1 cellular context compared by ENCODE assay signal in the genomic region with DNA sequence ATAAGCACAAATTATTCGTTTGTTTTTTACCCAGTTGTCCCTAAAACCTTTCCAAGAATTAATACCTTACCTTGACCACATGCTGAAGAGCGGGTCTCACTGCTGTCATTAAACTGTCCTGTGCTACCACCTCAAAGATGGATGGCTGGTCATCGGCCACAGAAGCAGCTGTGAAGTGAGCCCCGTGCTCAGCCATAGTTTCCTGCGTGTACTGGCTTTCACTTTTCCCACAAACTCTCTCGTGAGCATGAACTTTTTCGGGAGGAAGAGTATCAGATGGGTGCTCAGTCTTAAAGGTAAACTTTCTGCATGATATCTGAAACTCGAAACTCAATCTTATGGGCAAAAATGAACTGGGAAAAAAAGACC.
TF ChIP-seq lines count a peak whose summit lies in the region.

No MANE protein-coding gene starts in this region.

TF ChIP-seq in endothelial cell of umbilical vein, 7 proteins besides CTCF, POLR2A, EP300 and RAD21 (continued from another document):
- TF ChIP-seq, protein P1, sequence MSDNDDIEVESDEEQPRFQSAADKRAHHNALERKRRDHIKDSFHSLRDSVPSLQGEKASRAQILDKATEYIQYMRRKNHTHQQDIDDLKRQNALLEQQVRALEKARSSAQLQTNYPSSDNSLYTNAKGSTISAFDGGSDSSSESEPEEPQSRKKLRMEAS (IDR thresholded peaks at IDR 0.05; ENCODE audit: insufficient read depth, insufficient read length), result no peak
- no peak for TF ChIP-seq POLR2AphosphoS5 (IDR thresholded peaks at IDR 0.05; ENCODE audit: insufficient read depth, low read depth, low read length)
- TF ChIP-seq FOS (IDR thresholded peaks at IDR 0.05; ENCODE audit: borderline replicate concordance, insufficient read depth, low read length), result no peak
